In the genomic region with DNA sequence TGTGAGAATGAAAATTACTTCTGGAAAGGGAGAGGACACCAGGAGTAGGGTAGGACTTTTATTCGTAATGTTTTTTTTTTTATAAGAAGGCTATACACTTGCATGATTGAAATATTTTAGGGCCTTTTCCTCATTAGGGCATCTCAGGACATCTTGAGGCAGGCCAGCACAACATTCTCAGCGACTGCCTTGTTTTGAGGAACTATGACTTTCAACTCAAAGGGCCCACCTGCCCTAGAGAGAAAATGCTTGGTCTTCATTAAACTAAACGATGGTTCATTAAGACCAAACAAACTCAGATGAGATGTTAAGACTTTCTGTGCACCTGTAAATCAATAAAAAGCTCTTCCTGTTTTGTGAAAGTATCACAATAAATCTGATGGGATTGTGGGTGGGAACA, we compare ENCODE assay signal across 18 cellular contexts.
"Had no signal": no experiment of that assay in that cellular context is flagged by ENCODE, and none has a peak within 500 bp of the region (broad histone marks: within the 10 kb centered on the region; RNA-seq: fewer than 3 reads in every experiment).

No MANE protein-coding gene starts in this region.

- H3K9me3 ChIP-seq: pancreas, sigmoid colon, tibial artery had no signal

- H3K27me3 ChIP-seq: brain microvascular endothelial cell, pancreas, sigmoid colon, tibial artery had no signal

- H3K27ac ChIP-seq: brain microvascular endothelial cell, pancreas had no signal

- H3K27ac Mint-ChIP-seq: activated CD4-positive, alpha-beta T cell treated with anti-CD3 and anti-CD28 coated beads, Interleukin-2, amount 10 ng/mL, durations not matched to agents 24 days and 14 days; activated CD8-positive, alpha-beta T cell treated with anti-CD3 and anti-CD28 coated beads, Interleukin-2, amount 10 ng/mL, durations not matched to agents 7 days and 5 days had no signal

- H3K36me3 ChIP-seq: brain microvascular endothelial cell, pancreas, sigmoid colon had no signal

- H3K27me3 Mint-ChIP-seq: activated CD4-positive, alpha-beta T cell treated with anti-CD3 and anti-CD28 coated beads, Interleukin-2, amount 10 ng/mL, durations not matched to agents 24 days and 14 days; T-helper 17 cell had no signal

- H3K4me3 ChIP-seq: pancreas, sigmoid colon, tibial artery had no signal

- DNase-seq: activated CD4-positive, alpha-beta T cell treated with anti-CD3 and anti-CD28 coated beads, Interleukin-2, amount 10 ng/mL, durations not matched to agents 24 days and 14 days; activated CD4-positive, CD25-positive, alpha-beta regulatory T cell; activated CD8-positive, alpha-beta T cell treated with anti-CD3 and anti-CD28 coated beads, Interleukin-2, amount 10 ng/mL, durations not matched to agents 7 days and 5 days; activated naive CD4-positive, alpha-beta T cell; activated T-cell treated with anti-CD3 and anti-CD28 coated beads for 4 hours; anterior cingulate cortex; brain microvascular endothelial cell; cortex of kidney; effector CD8-positive, alpha-beta T cell; foreskin fibroblast; glutamatergic neuron; midbrain; pancreas; stimulated activated CD4-positive, alpha-beta T cell treated with anti-CD3 and anti-CD28 coated beads, Interleukin-1b, Interleukin-23, amount 100 ng/mL, for 48 hours; T-helper 17 cell; tibial artery had no signal

- H3K9me3 Mint-ChIP-seq: activated CD4-positive, alpha-beta T cell treated with anti-CD3 and anti-CD28 coated beads, Interleukin-2, amount 10 ng/mL, durations not matched to agents 24 days and 14 days; neural crest cell had no signal

- H3K4me3 Mint-ChIP-seq: activated CD4-positive, alpha-beta T cell treated with anti-CD3 and anti-CD28 coated beads, Interleukin-2, amount 10 ng/mL, durations not matched to agents 24 days and 14 days; activated CD8-positive, alpha-beta T cell treated with anti-CD3 and anti-CD28 coated beads, Interleukin-2, amount 10 ng/mL, durations not matched to agents 7 days and 5 days; neural crest cell; T-helper 17 cell had no signal

- ATAC-seq: activated CD8-positive, alpha-beta T cell treated with anti-CD3 and anti-CD28 coated beads, Interleukin-2, amount 10 ng/mL, durations not matched to agents 7 days and 5 days; pancreas; T-helper 17 cell had no signal
